Comparison of ENCODE assay signal across 13 cellular contexts in the genomic region with DNA sequence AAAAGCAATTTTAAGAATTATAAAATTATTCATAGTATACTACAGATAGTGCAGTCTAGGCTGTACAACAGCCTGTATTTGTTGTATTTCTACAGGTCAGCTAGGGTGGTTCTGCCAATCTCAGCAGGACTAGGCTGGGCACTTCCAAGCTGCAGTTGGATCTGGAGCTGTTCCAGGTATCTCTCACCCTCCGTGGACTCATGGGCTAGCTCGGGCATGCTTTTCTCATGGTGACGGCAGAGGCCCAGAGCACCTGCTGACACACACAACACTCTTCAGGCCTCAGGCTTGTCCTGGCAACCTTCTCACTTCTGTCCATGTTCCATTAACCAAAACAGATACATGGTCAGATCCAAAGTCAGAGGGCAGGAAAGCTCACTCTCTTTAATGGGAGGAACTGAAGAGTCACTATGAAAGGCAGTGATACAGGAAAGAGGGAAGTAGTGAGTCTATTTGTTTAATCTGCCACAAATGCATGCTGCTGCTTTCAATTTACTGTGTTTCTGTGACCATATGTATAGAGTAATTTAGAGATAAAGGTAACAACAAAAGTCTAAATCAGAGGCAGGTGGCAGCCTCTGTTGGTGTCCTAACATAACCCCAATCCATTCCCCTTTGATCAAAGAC.
DNase-seq lines count a peak whose midpoint lies in the region; ATAC-seq and TF ChIP-seq lines count a peak whose summit lies in the region.
"Had no signal": no experiment of that assay in that cellular context is flagged by ENCODE, and none has a peak within 500 bp of the region (broad histone marks: within the 10 kb centered on the region; RNA-seq: fewer than 3 reads in every experiment).

No MANE protein-coding gene starts in this region.

- H3K36me3 ChIP-seq in transverse colon, result no peaks in the 10 kb centered on the region

- intact Hi-C loops in transverse colon (cut with DNase I; ENCODE audit: low total_unique reads), result no loop called here

- in situ Hi-C loops in transverse colon (cut with MboI; ENCODE audit: low pct_ligation_motif_present in 1 of 4, low pct_unique_long_range_greater_than_20kb in 1 of 4, low sequenced_read_pairs in 3 of 4), result no loop called here

- no peaks in the 10 kb centered on the region for H3K36me3 Mint-ChIP-seq in WTC11
- H3K36me3 Mint-ChIP-seq in T-helper 2 cell treated with Interferon-gamma antibody and Interleukin-4, amounts not matched to agents 5 μg/mL and 100 μg/mL, for 36 hours (ENCODE audit: low read depth), result no peaks in the 10 kb centered on the region
- H3K36me3 Mint-ChIP-seq: activated naive CD4-positive, alpha-beta T cell treated with anti-CD3 and anti-CD28 coated beads, Interleukin-2, amount 50 U/mL, for 24 hours; CD4-positive, CD25-positive, alpha-beta regulatory T cell had no signal

- no peak overlapping the region for H3K4me3 Mint-ChIP-seq in WTC11
- H3K4me3 Mint-ChIP-seq in T-helper 2 cell treated with Interferon-gamma antibody and Interleukin-4, amounts not matched to agents 5 μg/mL and 100 μg/mL, for 36 hours, result no peak overlapping the region
- H3K4me3 Mint-ChIP-seq: activated naive CD4-positive, alpha-beta T cell treated with anti-CD3 and anti-CD28 coated beads, Interleukin-2, amount 50 U/mL, for 24 hours; CD4-positive, CD25-positive, alpha-beta regulatory T cell; central memory CD8-positive, alpha-beta T cell had no signal

- no peak for TF ChIP-seq POLR2A in transverse colon (IDR thresholded peaks at IDR 0.05)

- no peaks in the 10 kb centered on the region for H3K4me1 Mint-ChIP-seq in WTC11
- no peaks in the 10 kb centered on the region for H3K4me1 Mint-ChIP-seq in T-helper 2 cell treated with Interferon-gamma antibody and Interleukin-4, amounts not matched to agents 5 μg/mL and 100 μg/mL, for 36 hours (ENCODE audit: low read depth)
- H3K4me1 Mint-ChIP-seq: activated naive CD4-positive, alpha-beta T cell treated with anti-CD3 and anti-CD28 coated beads, Interleukin-2, amount 50 U/mL, for 24 hours; central memory CD8-positive, alpha-beta T cell had no signal

- CTCF ChIA-PET in WTC11 (lab: Charles Lee), result no interaction called here

- TF ChIP-seq CTCF in transverse colon (IDR thresholded peaks at IDR 0.05) (no peak), WTC11 (IDR thresholded peaks at IDR 0.05) (no peak)

- no peaks in the 10 kb centered on the region for H3K27me3 ChIP-seq in transverse colon

- no peaks in the 10 kb centered on the region for H3K27me3 Mint-ChIP-seq in WTC11 (ENCODE audit: low read depth)
- peaks cover 7% of the 10 kb centered on the region for H3K27me3 Mint-ChIP-seq in T-helper 2 cell treated with Interferon-gamma antibody and Interleukin-4, amounts not matched to agents 5 μg/mL and 100 μg/mL, for 36 hours (ENCODE audit: low read depth)
- H3K27me3 Mint-ChIP-seq: activated naive CD4-positive, alpha-beta T cell treated with anti-CD3 and anti-CD28 coated beads, Interleukin-2, amount 50 U/mL, for 24 hours; CD4-positive, CD25-positive, alpha-beta regulatory T cell; central memory CD8-positive, alpha-beta T cell had no signal

- H3K9me3 ChIP-seq in transverse colon, result no peaks in the 10 kb centered on the region

- H3K27ac ChIP-seq in transverse colon, result no peak overlapping the region

- 59% methylated on average over 3 of the region's 3 CpGs; no CpG with 5 or more reads in 1 of the 2 donors for WGBS in transverse colon (ENCODE audit: low coverage in 1 of 2), 2 donors

- ATAC-seq in WTC11 (no peak), GM19351 (IDR thresholded peaks at IDR 0.05; ENCODE audit: unreplicated experiment) (no peak)

- H3K9me3 Mint-ChIP-seq in WTC11, result no peaks in the 10 kb centered on the region
- no peaks in the 10 kb centered on the region for H3K9me3 Mint-ChIP-seq in T-helper 2 cell treated with Interferon-gamma antibody and Interleukin-4, amounts not matched to agents 5 μg/mL and 100 μg/mL, for 36 hours
- H3K9me3 Mint-ChIP-seq: activated naive CD4-positive, alpha-beta T cell treated with anti-CD3 and anti-CD28 coated beads, Interleukin-2, amount 50 U/mL, for 24 hours had no signal

- H3K4me1 ChIP-seq in transverse colon, result peaks cover 0 to 8% (median 0%) of the 10 kb centered on the region in 4 donors

- TF ChIP-seq EP300 in transverse colon (IDR thresholded peaks at IDR 0.05; ENCODE audit: low read depth), result no peak

- H3K4me3 ChIP-seq in transverse colon, result no peak overlapping the region

- peak; percentile 90 for DNase-seq in NCI-H1105 (lab: John Stamatoyannopoulos, UW)
- peak; percentile 93 for DNase-seq in NCI-H2196 treated with DMSO at 0.1 percent for 48 hours (lab: John Stamatoyannopoulos, UW; ENCODE audit: unreplicated experiment)
- peak; percentile 89 for DNase-seq in cerebellar cortex (ENCODE audit: low spot score)
- DNase-seq in transverse colon, result peak; percentile 8
- no peak for DNase-seq in WTC11 (ENCODE audit: low spot score)
- no peak for DNase-seq in T-helper 2 cell treated with Interferon-gamma antibody and Interleukin-4, amounts not matched to agents 5 μg/mL and 100 μg/mL, for 36 hours (ENCODE audit: low spot score)
- DNase-seq in GM03348 (ENCODE audit: low spot score), result no peak
- DNase-seq: CD4-positive, CD25-positive, alpha-beta regulatory T cell; mesenchymal stem cell; stimulated activated CD4-positive, alpha-beta T cell treated with anti-CD3 and anti-CD28 coated beads, Interleukin-12 subunit alpha, Interleukin-12 subunit beta, amount 100 ng/mL, for 4 hours had no signal

- H3K27ac Mint-ChIP-seq in WTC11, result no peak overlapping the region
- H3K27ac Mint-ChIP-seq in T-helper 2 cell treated with Interferon-gamma antibody and Interleukin-4, amounts not matched to agents 5 μg/mL and 100 μg/mL, for 36 hours, result no peak overlapping the region
- H3K27ac Mint-ChIP-seq: activated naive CD4-positive, alpha-beta T cell treated with anti-CD3 and anti-CD28 coated beads, Interleukin-2, amount 50 U/mL, for 24 hours; CD4-positive, CD25-positive, alpha-beta regulatory T cell had no signal

- POLR2A ChIA-PET in WTC11 (lab: Charles Lee), result no interaction called here

TF ChIP-seq in WTC11, 78 proteins besides CTCF, POLR2A, EP300 and RAD21 (continues in another document):
- TF ChIP-seq, protein P1, sequence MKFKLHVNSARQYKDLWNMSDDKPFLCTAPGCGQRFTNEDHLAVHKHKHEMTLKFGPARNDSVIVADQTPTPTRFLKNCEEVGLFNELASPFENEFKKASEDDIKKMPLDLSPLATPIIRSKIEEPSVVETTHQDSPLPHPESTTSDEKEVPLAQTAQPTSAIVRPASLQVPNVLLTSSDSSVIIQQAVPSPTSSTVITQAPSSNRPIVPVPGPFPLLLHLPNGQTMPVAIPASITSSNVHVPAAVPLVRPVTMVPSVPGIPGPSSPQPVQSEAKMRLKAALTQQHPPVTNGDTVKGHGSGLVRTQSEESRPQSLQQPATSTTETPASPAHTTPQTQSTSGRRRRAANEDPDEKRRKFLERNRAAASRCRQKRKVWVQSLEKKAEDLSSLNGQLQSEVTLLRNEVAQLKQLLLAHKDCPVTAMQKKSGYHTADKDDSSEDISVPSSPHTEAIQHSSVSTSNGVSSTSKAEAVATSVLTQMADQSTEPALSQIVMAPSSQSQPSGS (CRISPR knock-in tag; IDR thresholded peaks at IDR 0.05; ENCODE audit: borderline replicate concordance, low read depth), result no peak
- TF ChIP-seq TP53 (CRISPR knock-in tag; IDR thresholded peaks at IDR 0.05) (no peak), KAT7 (CRISPR knock-in tag; IDR thresholded peaks at IDR 0.05; ENCODE audit: borderline replicate concordance) (no peak), EMX1 (CRISPR knock-in tag; IDR thresholded peaks at IDR 0.05) (no peak), CBFB (CRISPR knock-in tag; IDR thresholded peaks at IDR 0.05; ENCODE audit: low read depth) (no peak), IRF2 (CRISPR knock-in tag; IDR thresholded peaks at IDR 0.05; ENCODE audit: borderline replicate concordance, low read depth) (no peak)
- TF ChIP-seq, protein P2, sequence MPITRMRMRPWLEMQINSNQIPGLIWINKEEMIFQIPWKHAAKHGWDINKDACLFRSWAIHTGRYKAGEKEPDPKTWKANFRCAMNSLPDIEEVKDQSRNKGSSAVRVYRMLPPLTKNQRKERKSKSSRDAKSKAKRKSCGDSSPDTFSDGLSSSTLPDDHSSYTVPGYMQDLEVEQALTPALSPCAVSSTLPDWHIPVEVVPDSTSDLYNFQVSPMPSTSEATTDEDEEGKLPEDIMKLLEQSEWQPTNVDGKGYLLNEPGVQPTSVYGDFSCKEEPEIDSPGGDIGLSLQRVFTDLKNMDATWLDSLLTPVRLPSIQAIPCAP (CRISPR knock-in tag; IDR thresholded peaks at IDR 0.05), result no peak
- TF ChIP-seq, protein P3, sequence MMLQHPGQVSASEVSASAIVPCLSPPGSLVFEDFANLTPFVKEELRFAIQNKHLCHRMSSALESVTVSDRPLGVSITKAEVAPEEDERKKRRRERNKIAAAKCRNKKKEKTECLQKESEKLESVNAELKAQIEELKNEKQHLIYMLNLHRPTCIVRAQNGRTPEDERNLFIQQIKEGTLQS (CRISPR knock-in tag; conservative IDR thresholded peaks at IDR 0.05), result no peak
- TF ChIP-seq, protein P4, sequence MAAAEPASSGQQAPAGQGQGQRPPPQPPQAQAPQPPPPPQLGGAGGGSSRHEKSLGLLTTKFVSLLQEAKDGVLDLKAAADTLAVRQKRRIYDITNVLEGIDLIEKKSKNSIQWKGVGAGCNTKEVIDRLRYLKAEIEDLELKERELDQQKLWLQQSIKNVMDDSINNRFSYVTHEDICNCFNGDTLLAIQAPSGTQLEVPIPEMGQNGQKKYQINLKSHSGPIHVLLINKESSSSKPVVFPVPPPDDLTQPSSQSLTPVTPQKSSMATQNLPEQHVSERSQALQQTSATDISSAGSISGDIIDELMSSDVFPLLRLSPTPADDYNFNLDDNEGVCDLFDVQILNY (CRISPR knock-in tag; IDR thresholded peaks at IDR 0.05), result no peak
- TF ChIP-seq, protein P5, sequence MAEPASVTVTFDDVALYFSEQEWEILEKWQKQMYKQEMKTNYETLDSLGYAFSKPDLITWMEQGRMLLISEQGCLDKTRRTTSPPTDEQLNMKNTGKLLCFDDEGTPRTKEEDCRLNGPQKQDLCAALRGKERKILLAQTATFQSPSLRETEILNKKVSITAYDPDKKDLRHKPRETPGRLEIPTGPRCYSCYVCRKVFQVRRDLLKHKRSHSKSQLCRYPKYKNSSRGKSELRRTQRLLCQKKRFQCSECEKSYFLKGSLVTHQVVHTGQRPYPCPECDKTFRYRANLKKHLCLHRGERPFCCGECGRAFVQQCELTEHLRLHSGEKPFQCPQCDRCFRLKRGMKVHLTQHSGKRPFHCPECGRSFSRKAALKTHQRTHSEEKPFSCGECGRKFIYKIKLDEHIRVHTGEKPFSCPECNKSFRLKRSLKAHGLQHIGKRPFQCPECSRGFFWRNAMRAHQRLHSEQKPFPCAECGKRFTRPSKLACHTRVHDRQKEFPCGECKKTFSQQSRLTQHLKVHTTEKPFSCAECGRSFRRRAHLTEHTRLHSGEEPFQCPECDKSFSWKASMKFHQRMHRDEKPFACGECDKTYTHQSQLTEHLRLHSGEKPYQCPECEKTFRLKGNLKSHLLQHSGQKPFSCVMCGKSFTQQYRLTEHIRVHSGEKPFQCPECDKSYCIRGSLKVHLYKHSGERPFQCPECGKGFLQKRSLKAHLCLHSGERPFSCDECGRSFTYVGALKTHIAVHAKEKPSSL (CRISPR knock-in tag; conservative IDR thresholded peaks at IDR 0.05), result no peak

Comparison
In these comparisons a context has a peak if more than half of its experiments do, and no peak if none do; other contexts are left out.
1. DNase-seq: peak in NCI-H1105 (single experiment), NCI-H2196 treated with DMSO at 0.1 percent for 48 hours (single experiment), cerebellar cortex (single experiment) and transverse colon (single experiment); none in WTC11 (single experiment), T-helper 2 cell treated with Interferon-gamma antibody and Interleukin-4, amounts not matched to agents 5 μg/mL and 100 μg/mL, for 36 hours (single experiment) and GM03348 (single experiment).